In the genomic region with DNA sequence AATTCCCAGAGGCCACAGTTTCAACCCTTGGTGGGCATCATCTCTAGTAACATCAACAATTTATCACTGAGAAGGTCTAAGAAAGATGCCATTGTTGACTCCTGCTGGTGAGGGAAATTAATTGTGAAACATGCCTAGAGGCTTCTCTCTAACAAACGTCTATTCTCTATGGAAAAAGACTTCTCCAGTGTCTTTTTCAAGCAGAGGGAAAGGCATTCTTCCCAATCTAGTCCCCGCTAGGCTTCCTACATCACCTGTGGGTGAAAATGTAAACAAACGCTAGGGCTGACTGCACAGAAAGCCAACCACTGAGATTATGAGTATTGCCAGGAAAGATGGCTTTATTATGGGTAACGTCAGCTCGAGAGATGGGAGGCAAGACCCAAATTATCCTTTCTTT, we compare ENCODE assay signal across 23 cellular contexts.
DNase-seq lines count a peak whose midpoint lies in the region; TF ChIP-seq lines count a peak whose summit lies in the region.
"Had no signal": no experiment of that assay in that cellular context is flagged by ENCODE, and none has a peak within 500 bp of the region (broad histone marks: within the 10 kb centered on the region; RNA-seq: fewer than 3 reads in every experiment).

No MANE protein-coding gene starts in this region.

- no peak overlapping the region for H3T11ph ChIP-seq in H9 (ENCODE audit: low read length)

- no peak overlapping the region for H3K18ac ChIP-seq in H9 (ENCODE audit: insufficient read length, low read depth, low read length)

- H2BK5ac ChIP-seq in H9 (ENCODE audit: insufficient read length, low read length), result no peak overlapping the region

- no peak overlapping the region for H3K56ac ChIP-seq in H9 (ENCODE audit: insufficient read length, low read depth, low read length)

- H3K4me3 ChIP-seq in SU-DHL-6 (ENCODE audit: insufficient read depth, low read length, poor library complexity, severe bottlenecking) (no peak overlapping the region), Caco-2 (ENCODE audit: low read depth, low read length) (no peak overlapping the region)
- H3K4me3 ChIP-seq: A549; BLaER1 treated with 17β-estradiol and CSF1 and Interleukin-3, amounts not matched to agents 10 nM and 100 nM; GM12878 had no signal

- H3K23me2 ChIP-seq in H9 (ENCODE audit: insufficient read length, low read depth, low read length, poor library complexity, severe bottlenecking), result no peaks in the 10 kb centered on the region

- H3K27ac Mint-ChIP-seq in Caco-2 (ENCODE audit: unreplicated experiment) (no peak overlapping the region), H9 (no peak overlapping the region)
- H3K27ac Mint-ChIP-seq: B cell; CD4-positive, alpha-beta T cell; CD8-positive, alpha-beta T cell had no signal

- H3K4me1 ChIP-seq in Caco-2 (no peaks in the 10 kb centered on the region), H9 (ENCODE audit: insufficient read depth, low read length) (no peaks in the 10 kb centered on the region)
- H3K4me1 ChIP-seq: A549; BLaER1 treated with 17β-estradiol and CSF1 and Interleukin-3, amounts not matched to agents 10 nM and 100 nM had no signal

- no peaks in the 10 kb centered on the region for H3F3A ChIP-seq in SU-DHL-6 (ENCODE audit: insufficient read depth)

- H2BK120ac ChIP-seq in H9 (ENCODE audit: low read depth, low read length, poor library complexity, severe bottlenecking), result no peak overlapping the region

- POLR2A ChIA-PET in Caco-2 (lab: Charles Lee), result no interaction called here

- no peak overlapping the region for H3K23ac ChIP-seq in H9 (ENCODE audit: insufficient read length, low read depth, low read length)

- no peak overlapping the region for H2AK5ac ChIP-seq in H9 (ENCODE audit: insufficient read length, low read length)

- intact Hi-C loops in Caco-2 (cut with micrococcal nuclease; ENCODE audit: unreplicated experiment), result no loop called here

- H3K36me3 Mint-ChIP-seq in Caco-2 (ENCODE audit: insufficient read depth, unreplicated experiment) (no peaks in the 10 kb centered on the region), H9 (ENCODE audit: insufficient read depth in 1 of 3, low read depth in 3 of 3) (no peaks in the 10 kb centered on the region)
- H3K36me3 Mint-ChIP-seq: CD8-positive, alpha-beta T cell had no signal

- H3K9ac ChIP-seq in SU-DHL-6 (ENCODE audit: low read length) (no peak overlapping the region), H9 (ENCODE audit: extremely low read depth, insufficient read length, low read length) (no peak overlapping the region)
- H3K9ac ChIP-seq: BLaER1 treated with 17β-estradiol and CSF1 and Interleukin-3, amounts not matched to agents 10 nM and 100 nM had no signal

- H3K79me2 ChIP-seq in SU-DHL-6 (ENCODE audit: insufficient read depth, low read length) (no peaks in the 10 kb centered on the region), H9 (ENCODE audit: insufficient read depth, low read length) (no peaks in the 10 kb centered on the region)

- no peak overlapping the region for H3K4me2 ChIP-seq in SU-DHL-6 (ENCODE audit: low read depth, low read length, poor library complexity, severe bottlenecking)
- H3K4me2 ChIP-seq in H9 (ENCODE audit: insufficient read depth, insufficient read length, low read length), result no peak overlapping the region
- H3K4me2 ChIP-seq: A549; BLaER1 treated with 17β-estradiol and CSF1 and Interleukin-3, amounts not matched to agents 10 nM and 100 nM had no signal

- H2BK20ac ChIP-seq in H9 (ENCODE audit: low read depth, low read length, poor library complexity, severe bottlenecking), result no peak overlapping the region

- no peaks in the 10 kb centered on the region for H3K9me3 ChIP-seq in SU-DHL-6 (ENCODE audit: insufficient read depth, low read length)
- H3K9me3 ChIP-seq in Caco-2, result no peaks in the 10 kb centered on the region
- H3K9me3 ChIP-seq in H9 (ENCODE audit: control insufficient read depth, low read depth, low read length), result no peaks in the 10 kb centered on the region
- H3K9me3 ChIP-seq: A549; BLaER1 treated with 17β-estradiol and CSF1 and Interleukin-3, amounts not matched to agents 10 nM and 100 nM had no signal

- H3K9me3 Mint-ChIP-seq in Caco-2 (ENCODE audit: unreplicated experiment), result no peaks in the 10 kb centered on the region
- peaks cover 3 to 11% of the 10 kb centered on the region in 2 experiments; a peak in 4 of 5 replicates for H3K9me3 Mint-ChIP-seq in H9

- H3K27ac ChIP-seq in SU-DHL-6 (ENCODE audit: low read depth, low read length), result no peak overlapping the region
- H3K27ac ChIP-seq in H9 (ENCODE audit: insufficient read length, low read depth, low read length), result no peak overlapping the region
- H3K27ac ChIP-seq: 22Rv1; A549; BLaER1 treated with 17β-estradiol and CSF1 and Interleukin-3, amounts not matched to agents 10 nM and 100 nM; C4-2B had no signal

- no peaks in the 10 kb centered on the region for H3K4me1 Mint-ChIP-seq in Caco-2 (ENCODE audit: low read depth, unreplicated experiment)
- no peaks in the 10 kb centered on the region for H3K4me1 Mint-ChIP-seq in H9
- H3K4me1 Mint-ChIP-seq: B cell had no signal

- H4K8ac ChIP-seq in H9 (replicated peaks; ENCODE audit: insufficient read length, low read depth, low read length), result no peak overlapping the region

- no peak overlapping the region for H2BK12ac ChIP-seq in H9 (ENCODE audit: insufficient read length, low read depth, low read length)

- H4K5ac ChIP-seq in H9 (ENCODE audit: insufficient read length, low read depth, low read length), result no peak overlapping the region

- H2BK15ac ChIP-seq in H9 (ENCODE audit: low read depth, low read length), result no peak overlapping the region

- no peak for TF ChIP-seq CTCF in SU-DHL-6 (IDR thresholded peaks at IDR 0.05; ENCODE audit: insufficient read depth, low read length, poor library complexity, severe bottlenecking)
- TF ChIP-seq CTCF in Caco-2 (IDR thresholded peaks at IDR 0.05; ENCODE audit: insufficient read depth in 1 of 2, low read depth in 1 of 2, low read length in 1 of 2, severe bottlenecking in 1 of 2, unreplicated experiment in 1 of 2), result no peak
- no peak for TF ChIP-seq CTCF in H9 (conservative IDR thresholded peaks at IDR 0.05)

- no CpG with 5 or more reads among the region's 5 CpGs for WGBS in H9 (ENCODE audit: extremely low coverage, insufficient read length, low lambda C conversion rate)

- peak overlapping the region; percentile 78 for H2AFZ ChIP-seq in SU-DHL-6 (ENCODE audit: low read depth, low read length, severe bottlenecking)
- H2AFZ ChIP-seq in H9 (ENCODE audit: low read length), result no peak overlapping the region

- H3K14ac ChIP-seq in H9 (ENCODE audit: insufficient read depth, low read length), result no peak overlapping the region

- no peaks in the 10 kb centered on the region for H3K9me2 ChIP-seq in SU-DHL-6 (replicated peaks; ENCODE audit: insufficient read depth, low read length)

- H3K27me3 ChIP-seq in SU-DHL-6 (ENCODE audit: low read length), result no peaks in the 10 kb centered on the region
- no peaks in the 10 kb centered on the region for H3K27me3 ChIP-seq in Caco-2 (replicated peaks; ENCODE audit: control insufficient read depth, insufficient read depth, low read length)
- H3K27me3 ChIP-seq in H9 (ENCODE audit: insufficient read depth, low read length), result no peaks in the 10 kb centered on the region
- H3K27me3 ChIP-seq: BLaER1 treated with 17β-estradiol and CSF1 and Interleukin-3, amounts not matched to agents 10 nM and 100 nM had no signal

- BruUV-seq in Caco-2 (replicated peaks; lab: Mats Ljungman, UMichigan), result no TSS peak

- no peaks in the 10 kb centered on the region for H3K79me1 ChIP-seq in H9 (ENCODE audit: insufficient read depth, low read depth, low read length, poor library complexity, severe bottlenecking)

- H4K20me1 ChIP-seq in SU-DHL-6 (ENCODE audit: low read depth, low read length) (no peaks in the 10 kb centered on the region), H9 (ENCODE audit: control insufficient read depth, insufficient read depth, insufficient read length) (no peaks in the 10 kb centered on the region)
- H4K20me1 ChIP-seq: BLaER1 treated with 17β-estradiol and CSF1 and Interleukin-3, amounts not matched to agents 10 nM and 100 nM had no signal

- H3K27me3 Mint-ChIP-seq in Caco-2 (ENCODE audit: insufficient read depth, unreplicated experiment) (peaks cover 3% of the 10 kb centered on the region), H9 (ENCODE audit: low read depth) (peaks cover 2% of the 10 kb centered on the region; the same call in 1 of the 2 replicates)
- H3K27me3 Mint-ChIP-seq: B cell; CD4-positive, alpha-beta T cell had no signal

- CTCF ChIA-PET in Caco-2 (lab: Charles Lee), result no interaction called here

- no peak overlapping the region for H4K91ac ChIP-seq in H9 (ENCODE audit: insufficient read length, low read depth, low read length)

- H3K4me3 Mint-ChIP-seq in Caco-2 (ENCODE audit: unreplicated experiment), result no peak overlapping the region
- no peak overlapping the region for H3K4me3 Mint-ChIP-seq in H9
- H3K4me3 Mint-ChIP-seq: B cell; CD4-positive, alpha-beta T cell; CD8-positive, alpha-beta T cell had no signal

- no peak overlapping the region for H3K4ac ChIP-seq in H9 (ENCODE audit: low read depth, low read length)

- no peaks in the 10 kb centered on the region for H3K36me3 ChIP-seq in SU-DHL-6 (ENCODE audit: low read length)
- H3K36me3 ChIP-seq in Caco-2 (ENCODE audit: control insufficient read depth, insufficient read depth, low read length), result no peaks in the 10 kb centered on the region
- H3K36me3 ChIP-seq: BLaER1 treated with 17β-estradiol and CSF1 and Interleukin-3, amounts not matched to agents 10 nM and 100 nM had no signal

- peak; percentile 31 for DNase-seq in COLO829 (ENCODE audit: low spot score)
- peak; percentile 52 for DNase-seq in foreskin melanocyte
- DNase-seq in Caco-2, result no peak
- no peak for DNase-seq in H9
- DNase-seq: AML-193; Calu3; CD4-positive, alpha-beta T cell; CD8-positive, alpha-beta T cell; COR-L47; DMS 273 treated with DMSO at 0.1 percent for 48 hours; DMS153; DMS53; DMS79; DND-41; EL; GDM1 had no signal

Comparison
In these comparisons a context has a peak if more than half of its experiments do, and no peak if none do; other contexts are left out.
1. DNase-seq: peak in COLO829 (single experiment) and foreskin melanocyte (single experiment); none in Caco-2 (0 of 2) and H9 (single experiment).